In genomic region chr19:4009990-4010807, GRCh38 we compare ENCODE assay signal across 12 cellular contexts. TPM values are rescaled to one million over a fixed set of nuclear protein-coding genes. Genes with fewer than 3 reads are reported as not detected.
DNase-seq lines count a peak whose midpoint lies in the region; ATAC-seq and TF ChIP-seq lines count a peak whose summit lies in the region.
"Had no signal": no experiment of that assay in that cellular context is flagged by ENCODE, and none has a peak within 500 bp of the region (broad histone marks: within the 10 kb centered on the region; RNA-seq: fewer than 3 reads in every experiment).

No MANE protein-coding gene starts in this region.

- no peaks in the 10 kb centered on the region for H3K9me3 ChIP-seq in BLaER1
- no peaks in the 10 kb centered on the region for H3K9me3 ChIP-seq in endocrine pancreas (ENCODE audit: control insufficient read depth, low read length)
- H3K9me3 ChIP-seq in ovary = no peaks in the 10 kb centered on the region

- H3K27ac ChIP-seq in BLaER1 (no peak overlapping the region), ovary (peak overlapping the region in 1 of 2 donors; percentile 29)

- intact Hi-C loops in ovary (cut with DNase I) = loop anchor here in 2 of 4 donors (5.0 to 10.0 kb wide), 2 partner anchors 47 to 105 kb away; no protein-coding TSS in a partner anchor

- H3K36me3 ChIP-seq in BLaER1 = peaks cover 55% of the 10 kb centered on the region
- no peaks in the 10 kb centered on the region for H3K36me3 ChIP-seq in endocrine pancreas (ENCODE audit: control insufficient read depth, insufficient read depth, low read length)
- H3K36me3 ChIP-seq in ovary = no peaks in the 10 kb centered on the region

- no peak for TF ChIP-seq CTCF in ovary (IDR thresholded peaks at IDR 0.05)

- H3K9ac ChIP-seq in BLaER1 (peak overlapping the region; percentile 84), endocrine pancreas (ENCODE audit: control insufficient read depth, insufficient read depth, low read length) (peak overlapping the region; percentile 89)

- no peaks in the 10 kb centered on the region for H3K27me3 Mint-ChIP-seq in IgD-negative memory B cell
- H3K27me3 Mint-ChIP-seq: activated naive CD8-positive, alpha-beta T cell treated with anti-CD3 and anti-CD28 coated beads, Interleukin-2, amount 50 U/mL, for 24 hours had no signal

- ATAC-seq in HG03175 (IDR thresholded peaks at IDR 0.05; ENCODE audit: unreplicated experiment) (no peak), HG03025 (IDR thresholded peaks at IDR 0.05; ENCODE audit: low FRiP score, unreplicated experiment) (no peak)
- ATAC-seq: activated naive CD8-positive, alpha-beta T cell treated with anti-CD3 and anti-CD28 coated beads, Interleukin-2, amount 50 U/mL, for 24 hours had no signal

- no peak for TF ChIP-seq POLR2A in ovary (IDR thresholded peaks at IDR 0.05)

- WGBS in ovary, 3 donors = 33 to 47% (median 37%) methylated on average over 24 of the region's 24 CpGs

- peak overlapping the region in 3 of 4 donors; percentile 44 to 84 (median 65) for H3K4me3 Mint-ChIP-seq in IgD-negative memory B cell

- H4K20me1 ChIP-seq in BLaER1 = peaks cover 71% of the 10 kb centered on the region

- H3K27me3 ChIP-seq in BLaER1 (no peaks in the 10 kb centered on the region), endocrine pancreas (ENCODE audit: control insufficient read depth, insufficient read depth, low read length) (no peaks in the 10 kb centered on the region), ovary (no peaks in the 10 kb centered on the region)

- DNase-seq in ovary = peak in 3 of 5 donors; percentile 32 to 61 (median 36)
- DNase-seq in NCI-H1694 treated with DMSO at 0.1 percent for 48 hours (lab: John Stamatoyannopoulos, UW) = no peak
- DNase-seq in NCI-H1048 (lab: John Stamatoyannopoulos, UW) = no peak
- DNase-seq: activated naive CD8-positive, alpha-beta T cell treated with anti-CD3 and anti-CD28 coated beads, Interleukin-2, amount 50 U/mL, for 24 hours; EL; Karpas-422; OCI-M1 had no signal

- TF ChIP-seq EP300 in ovary (IDR thresholded peaks at IDR 0.05) = no peak

- peak overlapping the region in 2 of 3 donors; percentile 80 to 81 for H3K27ac Mint-ChIP-seq in IgD-negative memory B cell
- H3K27ac Mint-ChIP-seq: activated naive CD8-positive, alpha-beta T cell treated with anti-CD3 and anti-CD28 coated beads, Interleukin-2, amount 50 U/mL, for 24 hours had no signal

- H3K9me3 Mint-ChIP-seq in IgD-negative memory B cell = no peaks in the 10 kb centered on the region
- H3K9me3 Mint-ChIP-seq: activated naive CD8-positive, alpha-beta T cell treated with anti-CD3 and anti-CD28 coated beads, Interleukin-2, amount 50 U/mL, for 24 hours had no signal

- H3K4me2 ChIP-seq in BLaER1 = no peak overlapping the region

- no peaks in the 10 kb centered on the region for H3K36me3 Mint-ChIP-seq in IgD-negative memory B cell

- H3K4me1 ChIP-seq in BLaER1 = peaks cover 50% of the 10 kb centered on the region
- H3K4me1 ChIP-seq in endocrine pancreas (ENCODE audit: control insufficient read depth, insufficient read depth, low read length) = peaks cover 4% of the 10 kb centered on the region
- peaks cover 22% of the 10 kb centered on the region for H3K4me1 ChIP-seq in ovary (ENCODE audit: insufficient read depth)

- H3K4me1 Mint-ChIP-seq in IgD-negative memory B cell = peaks cover 5 to 18% (median 15%) of the 10 kb centered on the region in 3 donors

- H3K4me3 ChIP-seq in BLaER1 (no peak overlapping the region), endocrine pancreas (ENCODE audit: control insufficient read depth, insufficient read depth, low read length) (no peak overlapping the region), ovary (no peak overlapping the region)

RNA-seq across cellular contexts. Expression of gene PIAS4, which starts 2.7 kb away (rescaled TPM):
- polyA plus RNA-seq in IgD-negative memory B cell (8.9 TPM), ovary (10 to 100 TPM in 1 of 2 donors, 1 to 10 TPM in 1; 5.2 to 18.9 TPM)
- 10 to 100 TPM; 11.6 to 29.7 (median 23.6) TPM for total RNA-seq in ovary

RNA-seq across cellular contexts. Expression of gene EEF2, which starts 24.9 kb away (rescaled TPM):
- polyA plus RNA-seq in IgD-negative memory B cell = 1,056 TPM
- total RNA-seq in ovary = 1,000 to 10,000 TPM; 1,491 to 4,634 (median 4,119) TPM
- 1,000 to 10,000 TPM; 2,682 to 3,932 TPM for polyA plus RNA-seq in ovary

RNA-seq across cellular contexts. Expression of gene DAPK3, which starts 39.3 kb away (rescaled TPM):
- 34.7 TPM for polyA plus RNA-seq in IgD-negative memory B cell
- 100 to 1,000 TPM in 1 of 7 donors, 10 to 100 TPM in 6; 46.3 to 101 (median 57.0) TPM for total RNA-seq in ovary
- polyA plus RNA-seq in ovary = 10 to 100 TPM in 1 of 2 donors, 1 to 10 TPM in 1; 8.3 to 66.5 TPM

RNA-seq across cellular contexts. Expression of gene ZBTB7A, which starts 56.5 kb away (rescaled TPM):
- 75.7 TPM for polyA plus RNA-seq in IgD-negative memory B cell
- total RNA-seq in ovary = 10 to 100 TPM; 25.0 to 56.4 (median 38.7) TPM
- 10 to 100 TPM in 1 of 2 donors, 1 to 10 TPM in 1; 9.1 to 16.8 TPM for polyA plus RNA-seq in ovary

Comparison
In these comparisons a context has a peak if more than half of its experiments do, and no peak if none do; other contexts are left out.
1. DNase-seq: peak in ovary (3 of 5); none in NCI-H1694 treated with DMSO at 0.1 percent for 48 hours (single experiment) and NCI-H1048 (single experiment).